Comparison of ENCODE assay signal across 21 cellular contexts in genomic region chr7:78437118-78437517, GRCh38.
DNase-seq lines count a peak whose midpoint lies in the region; ATAC-seq and TF ChIP-seq lines count a peak whose summit lies in the region.
"Had no signal": no experiment of that assay in that cellular context is flagged by ENCODE, and none has a peak within 500 bp of the region (broad histone marks: within the 10 kb centered on the region; RNA-seq: fewer than 3 reads in every experiment).

No MANE protein-coding gene starts in this region.

- H3K79me2 ChIP-seq in GM23248 (ENCODE audit: insufficient read depth) = no peaks in the 10 kb centered on the region

- peak overlapping the region; percentile 58 for H3K27ac ChIP-seq in GM23248
- H3K27ac ChIP-seq in angular gyrus (ENCODE audit: low read depth, low read length) = peak overlapping the region; percentile 57
- peak overlapping the region; percentile 62 to 80 for H3K27ac ChIP-seq in thoracic aorta
- H3K27ac ChIP-seq: adrenal gland, heart left ventricle, left ventricle myocardium inferior, stomach had no signal

- no peak overlapping the region for H3K4me3 Mint-ChIP-seq in activated T-helper 17 cell treated with anti-CD3 and anti-CD28 coated beads, Interleukin-2, amount 50 U/mL, for 72 hours
- H3K4me3 Mint-ChIP-seq: activated CD4-positive, alpha-beta T cell treated with anti-CD3 and anti-CD28 coated beads for 36 hours; naive thymus-derived CD8-positive, alpha-beta T cell; T-cell had no signal

- H3K4me1 ChIP-seq in GM23248 (ENCODE audit: insufficient read depth) = peaks cover 17% of the 10 kb centered on the region
- H3K4me1 ChIP-seq in thoracic aorta (ENCODE audit: control insufficient read depth in 1 of 2, low read depth in 2 of 2) = peaks cover 10 to 38% of the 10 kb centered on the region in 2 donors
- H3K4me1 ChIP-seq: adrenal gland, heart left ventricle, left ventricle myocardium inferior, stomach had no signal

- no peak overlapping the region for H3K27ac Mint-ChIP-seq in activated T-helper 17 cell treated with anti-CD3 and anti-CD28 coated beads, Interleukin-2, amount 50 U/mL, for 72 hours
- H3K27ac Mint-ChIP-seq: activated CD4-positive, alpha-beta T cell treated with anti-CD3 and anti-CD28 coated beads for 36 hours; naive thymus-derived CD8-positive, alpha-beta T cell had no signal

- H3K4me3 ChIP-seq in GM23248 (peak overlapping the region; percentile 42; the same call in 1 of the 2 replicates), fibroblast of villous mesenchyme (ENCODE audit: low read depth, low read length) (no peak overlapping the region), thoracic aorta (peak overlapping the region; percentile 34)
- H3K4me3 ChIP-seq: adrenal gland, heart left ventricle, left ventricle myocardium inferior, stomach had no signal

- H3K4me1 Mint-ChIP-seq in activated T-helper 17 cell treated with anti-CD3 and anti-CD28 coated beads, Interleukin-2, amount 50 U/mL, for 72 hours = no peaks in the 10 kb centered on the region
- H3K4me1 Mint-ChIP-seq: activated CD4-positive, alpha-beta T cell treated with anti-CD3 and anti-CD28 coated beads for 36 hours; naive thymus-derived CD8-positive, alpha-beta T cell; T-cell had no signal

- H3K27me3 ChIP-seq in GM23248 (replicated peaks; ENCODE audit: insufficient read depth) (no peaks in the 10 kb centered on the region), thoracic aorta (replicated peaks; ENCODE audit: insufficient read depth) (no peaks in the 10 kb centered on the region)
- H3K27me3 ChIP-seq: adrenal gland, heart left ventricle, stomach had no signal

- peak overlapping the region; percentile 33; the same call in 1 of the 2 replicates for H3K9ac ChIP-seq in GM23248

- H3K27me3 Mint-ChIP-seq in activated T-helper 17 cell treated with anti-CD3 and anti-CD28 coated beads, Interleukin-2, amount 50 U/mL, for 72 hours = peaks cover 6% of the 10 kb centered on the region

- TF ChIP-seq CTCF in fibroblast of villous mesenchyme (IDR thresholded peaks at IDR 0.05; ENCODE audit: insufficient read depth, low read depth, low read length) (no peak), thoracic aorta (IDR thresholded peaks at IDR 0.05) (no peak), GM13977 (IDR thresholded peaks at IDR 0.05; ENCODE audit: extremely low read depth, insufficient read depth, missing control alignments) (no peak)

- H4K20me1 ChIP-seq in GM23248 (ENCODE audit: insufficient read depth) = no peaks in the 10 kb centered on the region

- no peaks in the 10 kb centered on the region for H3K9me2 ChIP-seq in GM23248 (ENCODE audit: insufficient read depth)

- WGBS in GM23248 (ENCODE audit: low coverage in 1 of 2, low lambda C conversion rate in 2 of 2, missing lambda C conversion rate in 2 of 2), 2 experiments = 26 to 31% methylated on average over 5 of the region's 5 CpGs

- H3K4me2 ChIP-seq in GM23248 (ENCODE audit: unreplicated experiment) = peak overlapping the region; percentile 82

- ATAC-seq in thoracic aorta (ENCODE audit: insufficient number of reproducible peaks, low FRiP score, low read depth) = peak; percentile 61
- no peak for ATAC-seq in activated T-helper 17 cell treated with anti-CD3 and anti-CD28 coated beads, Interleukin-2, amount 50 U/mL, for 72 hours (replicated peaks)
- no peak for ATAC-seq in stimulated activated naive CD8-positive, alpha-beta T cell treated with anti-CD3 and anti-CD28 coated beads, Interleukin-15, Interleukin-2, amounts not matched to agents 100 U/mL and 50 U/mL, for 24 hours
- ATAC-seq: activated CD4-positive, alpha-beta T cell treated with anti-CD3 and anti-CD28 coated beads for 36 hours; heart left ventricle; naive thymus-derived CD8-positive, alpha-beta T cell; PC-3; T-cell had no signal

- peak overlapping the region; percentile 44; the same call in 1 of the 2 replicates for H2AFZ ChIP-seq in GM23248

- no peaks in the 10 kb centered on the region for H3K36me3 Mint-ChIP-seq in activated T-helper 17 cell treated with anti-CD3 and anti-CD28 coated beads, Interleukin-2, amount 50 U/mL, for 72 hours (ENCODE audit: low read depth)
- H3K36me3 Mint-ChIP-seq: naive thymus-derived CD8-positive, alpha-beta T cell; T-cell had no signal

- no peaks in the 10 kb centered on the region for H3K9me3 ChIP-seq in GM23248 (ENCODE audit: low read depth)
- no peaks in the 10 kb centered on the region for H3K9me3 ChIP-seq in thoracic aorta
- H3K9me3 ChIP-seq: adrenal gland, heart left ventricle, left ventricle myocardium inferior, stomach had no signal

- in situ Hi-C loops in GM23248 (cut with MboI) = no loop called here
- in situ Hi-C loops in GM13977 (cut with MboI; ENCODE audit: low pct_unique_long_range_greater_than_20kb, low sequenced_read_pairs, unreplicated experiment) = no loop called here

- no peaks in the 10 kb centered on the region for H3K36me3 ChIP-seq in GM23248 (ENCODE audit: low read depth)
- no peaks in the 10 kb centered on the region for H3K36me3 ChIP-seq in thoracic aorta
- H3K36me3 ChIP-seq: adrenal gland, heart left ventricle, left ventricle myocardium inferior, stomach had no signal

- DNase-seq in GM23248 (peak; percentile 78), fibroblast of villous mesenchyme (ENCODE audit: low read depth) (peak; percentile 9), thoracic aorta (ENCODE audit: low spot score) (no peak), GM13977 (ENCODE audit: low spot score) (no peak), NCI-H2107 treated with DMSO at 0.1 percent for 48 hours (lab: John Stamatoyannopoulos, UW; ENCODE audit: unreplicated experiment) (no peak)
- no peak for DNase-seq in stimulated activated naive CD8-positive, alpha-beta T cell treated with anti-CD3 and anti-CD28 coated beads, Interleukin-15, Interleukin-2, amounts not matched to agents 100 U/mL and 50 U/mL, for 24 hours
- DNase-seq: activated CD4-positive, alpha-beta T cell treated with anti-CD3 and anti-CD28 coated beads for 36 hours; activated T-cell treated with anti-CD3 and anti-CD28 coated beads, Interleukin-2, amount 50 U/mL, for 1 hour; adrenal gland; Calu3; effector CD4-positive, alpha-beta T cell; heart left ventricle; left ventricle myocardium inferior; naive thymus-derived CD8-positive, alpha-beta T cell; NCI-H1105; NCI-H446; PC-3; stomach; T-cell had no signal

- H3K9me3 Mint-ChIP-seq in activated T-helper 17 cell treated with anti-CD3 and anti-CD28 coated beads, Interleukin-2, amount 50 U/mL, for 72 hours = no peaks in the 10 kb centered on the region

- H3F3A ChIP-seq in GM23248 (ENCODE audit: insufficient read depth) = peaks cover 7% of the 10 kb centered on the region

Comparison
In these comparisons a context has a peak if more than half of its experiments do, and no peak if none do; other contexts are left out.
1. DNase-seq: peak in GM23248 (single experiment) and fibroblast of villous mesenchyme (single experiment); none in thoracic aorta (single experiment), GM13977 (single experiment), stimulated activated naive CD8-positive, alpha-beta T cell treated with anti-CD3 and anti-CD28 coated beads, Interleukin-15, Interleukin-2, amounts not matched to agents 100 U/mL and 50 U/mL, for 24 hours (single experiment) and NCI-H2107 treated with DMSO at 0.1 percent for 48 hours (single experiment).
2. Peak in every context shown above with its lines, with median percentiles within 50 percentile points of each other: H3K27ac ChIP-seq.